32 cellular contexts compared by ENCODE assay signal in genomic region chr15:80788536-80788935, GRCh38. TPM values are rescaled to one million over a fixed set of nuclear protein-coding genes. Genes with fewer than 3 reads are reported as not detected.
DNase-seq lines count a peak whose midpoint lies in the region; ATAC-seq, FAIRE-seq and TF ChIP-seq lines count a peak whose summit lies in the region.
"Had no signal": no experiment of that assay in that cellular context is flagged by ENCODE, and none has a peak within 500 bp of the region (broad histone marks: within the 10 kb centered on the region; RNA-seq: fewer than 3 reads in every experiment).

No MANE protein-coding gene starts in this region.

- H3K27me3 ChIP-seq in dorsolateral prefrontal cortex (no peaks in the 10 kb centered on the region), osteoblast (ENCODE audit: insufficient read depth, low read length) (no peaks in the 10 kb centered on the region)
- H3K27me3 ChIP-seq: neural progenitor cell, right atrium auricular region, thyroid gland had no signal

- no peak overlapping the region for H3K9ac ChIP-seq in kidney (ENCODE audit: low read length in 2 of 2)
- H3K9ac ChIP-seq: neural progenitor cell, SK-N-SH had no signal

- intact Hi-C loops in dorsolateral prefrontal cortex (cut with DNase I), result loop anchor here in 1 of 2 donors (2.0 to 10.0 kb wide), 2 partner anchors 34 to 156 kb away; no protein-coding TSS in a partner anchor
- intact Hi-C loops in kidney (cut with DNase I), result loop anchor here (10.0 kb wide), 1 partner anchor 224 kb away; no protein-coding TSS in a partner anchor

- no peak for TF ChIP-seq CTCF in dorsolateral prefrontal cortex (IDR thresholded peaks at IDR 0.05 in 54 of 56, conservative IDR thresholded peaks at IDR 0.05 in 2 of 56; ENCODE audit: low read depth in 1 of 56, partially characterized antibody in 56 of 56)
- TF ChIP-seq CTCF in osteoblast (IDR thresholded peaks at IDR 0.05; ENCODE audit: extremely low read depth, low read depth, low read length), result no peak
- no peak for TF ChIP-seq CTCF in kidney (IDR thresholded peaks at IDR 0.05; ENCODE audit: borderline replicate concordance, extremely low read depth, insufficient read depth)

- H3K9me3 ChIP-seq in osteoblast (ENCODE audit: low read depth, low read length) (no peaks in the 10 kb centered on the region), kidney (ENCODE audit: control insufficient read depth in 1 of 2, low read length in 2 of 2) (no peaks in the 10 kb centered on the region)
- H3K9me3 ChIP-seq: adrenal gland, right atrium auricular region, SK-N-SH, spleen, thyroid gland had no signal

- H3K9me3 Mint-ChIP-seq in activated CD8-positive, alpha-beta T cell treated with anti-CD3 and anti-CD28 coated beads, Interleukin-2, amount 10 ng/mL, durations not matched to agents 7 days and 5 days (ENCODE audit: insufficient read depth), result no peaks in the 10 kb centered on the region
- H3K9me3 Mint-ChIP-seq: activated naive CD4-positive, alpha-beta T cell treated with anti-CD3 and anti-CD28 coated beads for 36 hours; activated T-helper 1 cell treated with anti-CD3 and anti-CD28 coated beads, Interleukin-12 subunit alpha, Interleukin-12 subunit beta, Interleukin-2, Interleukin-4 antibody, amounts not matched to agents 30 ng/mL and 10 ng/mL and 1 ng/mL, durations not matched to agents 14 hours and 24 hours and 36 hours; brain; neural progenitor cell; stimulated activated naive CD8-positive, alpha-beta T cell treated with anti-CD3 and anti-CD28 coated beads, Interleukin-15, amount 100 ng/mL, for 72 hours; T-helper 1 cell treated with Interleukin-12 subunit alpha and Interleukin-12 subunit beta and Interleukin-4 antibody, amounts not matched to agents 30 μg/mL and 1 μg/mL, for 36 hours had no signal

- no peak for FAIRE-seq in kidney (lab: Jason Lieb, UNC)

- ATAC-seq in activated CD8-positive, alpha-beta T cell treated with anti-CD3 and anti-CD28 coated beads, Interleukin-2, amount 10 ng/mL, durations not matched to agents 7 days and 5 days, result no peak
- no peak for ATAC-seq in HG02981 (IDR thresholded peaks at IDR 0.05; ENCODE audit: unreplicated experiment)
- ATAC-seq: left ventricle myocardium superior; PC-3; stimulated activated naive CD8-positive, alpha-beta T cell treated with anti-CD3 and anti-CD28 coated beads, Interleukin-15, amount 100 ng/mL, for 72 hours had no signal

- H3K4me3 ChIP-seq in dorsolateral prefrontal cortex (peak overlapping the region in 1 of 59 donors; percentile 22), osteoblast (ENCODE audit: insufficient read depth, low read length) (no peak overlapping the region), kidney (ENCODE audit: low read length in 2 of 2) (no peak overlapping the region)
- H3K4me3 ChIP-seq: adrenal gland, neural progenitor cell, right atrium auricular region, spleen, thyroid gland had no signal

- no peak overlapping the region for H3K27ac Mint-ChIP-seq in activated CD8-positive, alpha-beta T cell treated with anti-CD3 and anti-CD28 coated beads, Interleukin-2, amount 10 ng/mL, durations not matched to agents 7 days and 5 days
- H3K27ac Mint-ChIP-seq: activated naive CD4-positive, alpha-beta T cell treated with anti-CD3 and anti-CD28 coated beads for 36 hours; activated T-helper 1 cell treated with anti-CD3 and anti-CD28 coated beads, Interleukin-12 subunit alpha, Interleukin-12 subunit beta, Interleukin-2, Interleukin-4 antibody, amounts not matched to agents 30 ng/mL and 10 ng/mL and 1 ng/mL, durations not matched to agents 14 hours and 24 hours and 36 hours; brain; neural progenitor cell; stimulated activated naive CD8-positive, alpha-beta T cell treated with anti-CD3 and anti-CD28 coated beads, Interleukin-15, amount 100 ng/mL, for 72 hours; T-helper 1 cell treated with Interleukin-12 subunit alpha and Interleukin-12 subunit beta and Interleukin-4 antibody, amounts not matched to agents 30 μg/mL and 1 μg/mL, for 36 hours had no signal

- H3K36me3 Mint-ChIP-seq in activated CD8-positive, alpha-beta T cell treated with anti-CD3 and anti-CD28 coated beads, Interleukin-2, amount 10 ng/mL, durations not matched to agents 7 days and 5 days (ENCODE audit: low read depth), result no peaks in the 10 kb centered on the region
- H3K36me3 Mint-ChIP-seq: brain, neural progenitor cell had no signal

- no peak overlapping the region for H3K4me3 Mint-ChIP-seq in activated CD8-positive, alpha-beta T cell treated with anti-CD3 and anti-CD28 coated beads, Interleukin-2, amount 10 ng/mL, durations not matched to agents 7 days and 5 days
- H3K4me3 Mint-ChIP-seq: activated naive CD4-positive, alpha-beta T cell treated with anti-CD3 and anti-CD28 coated beads for 36 hours; activated T-helper 1 cell treated with anti-CD3 and anti-CD28 coated beads, Interleukin-12 subunit alpha, Interleukin-12 subunit beta, Interleukin-2, Interleukin-4 antibody, amounts not matched to agents 30 ng/mL and 10 ng/mL and 1 ng/mL, durations not matched to agents 14 hours and 24 hours and 36 hours; neural progenitor cell; stimulated activated naive CD8-positive, alpha-beta T cell treated with anti-CD3 and anti-CD28 coated beads, Interleukin-15, amount 100 ng/mL, for 72 hours; T-helper 1 cell treated with Interleukin-12 subunit alpha and Interleukin-12 subunit beta and Interleukin-4 antibody, amounts not matched to agents 30 μg/mL and 1 μg/mL, for 36 hours had no signal

- DNase-seq in EL (peak; percentile 12), NCI-H1694 treated with DMSO at 0.1 percent for 48 hours (lab: John Stamatoyannopoulos, UW) (peak; percentile 50), dorsolateral prefrontal cortex (peak in 3 of 10 donors; percentile 24 to 52 (median 49)), osteoblast (ENCODE audit: insufficient read length, low spot score, missing footprints) (peak; percentile 83), SKM-1 (lab: John Stamatoyannopoulos, UW; ENCODE audit: unreplicated experiment) (no peak), kidney (no peak)
- DNase-seq in activated CD8-positive, alpha-beta T cell treated with anti-CD3 and anti-CD28 coated beads, Interleukin-2, amount 10 ng/mL, durations not matched to agents 7 days and 5 days, result no peak
- DNase-seq: activated CD4-positive, alpha-beta T cell treated with anti-CD3 and anti-CD28 coated beads, Interleukin-2, amount 50 U/mL, for 48 hours; activated CD4-positive, CD25-positive, alpha-beta regulatory T cell treated with anti-CD3 and anti-CD28 coated beads, Interleukin-2, amount 50 U/mL, for 72 hours; activated naive CD4-positive, alpha-beta T cell treated with anti-CD3 and anti-CD28 coated beads for 36 hours; adrenal gland; COR-L47; effector CD8-positive, alpha-beta T cell; head of caudate nucleus; left ventricle myocardium superior; NCI-H1048; NCI-H2029; NCI-H2227 treated with DMSO at 0.1 percent for 48 hours; NCI-H526 treated with DMSO at 0.1 percent for 48 hours; NK-92 treated with Interleukin-12 subunit alpha and Interleukin-12 subunit beta, amount 100 ng/mL, for 24 hours; PC-3; SK-N-SH; spleen; stimulated activated CD8-positive, alpha-beta memory T cell treated with anti-CD3 and anti-CD28 coated beads, Interleukin-4, amount 100 ng/mL, for 48 hours; stimulated activated naive CD8-positive, alpha-beta T cell treated with anti-CD3 and anti-CD28 coated beads, Interleukin-15, amount 100 ng/mL, for 72 hours; thyroid gland had no signal

- H3K79me2 ChIP-seq in osteoblast (ENCODE audit: insufficient read depth, low read length), result peaks cover 8% of the 10 kb centered on the region

- peak overlapping the region in 30 of 59 donors; percentile 2 to 77 (median 54) for H3K27ac ChIP-seq in dorsolateral prefrontal cortex
- H3K27ac ChIP-seq in osteoblast (ENCODE audit: low read depth, low read length), result peak overlapping the region; percentile 71
- H3K27ac ChIP-seq in kidney (ENCODE audit: low read depth in 2 of 2, low read length in 2 of 2), result no peak overlapping the region
- H3K27ac ChIP-seq: adrenal gland, neural progenitor cell, right atrium auricular region, spleen, thyroid gland had no signal

- H3K4me1 ChIP-seq in osteoblast (ENCODE audit: insufficient read depth, low read length) (peaks cover 46% of the 10 kb centered on the region), kidney (ENCODE audit: control insufficient read depth in 1 of 2, insufficient read depth in 1 of 2, low read depth in 1 of 2, low read length in 2 of 2) (no peaks in the 10 kb centered on the region)
- H3K4me1 ChIP-seq: adrenal gland, neural progenitor cell, right atrium auricular region, spleen, thyroid gland had no signal

- H3K4me1 Mint-ChIP-seq in activated CD8-positive, alpha-beta T cell treated with anti-CD3 and anti-CD28 coated beads, Interleukin-2, amount 10 ng/mL, durations not matched to agents 7 days and 5 days (ENCODE audit: low read depth), result peaks cover 2% of the 10 kb centered on the region

- H3K27me3 Mint-ChIP-seq in activated CD8-positive, alpha-beta T cell treated with anti-CD3 and anti-CD28 coated beads, Interleukin-2, amount 10 ng/mL, durations not matched to agents 7 days and 5 days (ENCODE audit: low read depth), result peaks cover 17% of the 10 kb centered on the region

- H3K4me2 ChIP-seq in osteoblast (ENCODE audit: insufficient read depth, low read length), result peak overlapping the region; percentile 49
- H3K4me2 ChIP-seq: neural progenitor cell, SK-N-SH had no signal

- CTCF ChIA-PET in activated CD8-positive, alpha-beta T cell treated with anti-CD3 and anti-CD28 coated beads, Interleukin-2, amount 10 ng/mL, durations not matched to agents 7 days and 5 days (lab: Charles Lee), result interaction anchor here (2.0 to 3.3 kb wide), 2 partner anchors 9 to 12 kb away, joined by 6 to 30 read pairs; partner anchors contain the start of gene CEMIP

- H3K36me3 ChIP-seq in osteoblast (ENCODE audit: insufficient read depth, low read length) (peaks cover 95% of the 10 kb centered on the region), kidney (ENCODE audit: control insufficient read depth in 1 of 2, insufficient read depth in 2 of 2, low read length in 2 of 2) (no peaks in the 10 kb centered on the region)
- H3K36me3 ChIP-seq: adrenal gland, neural progenitor cell, right atrium auricular region, spleen, thyroid gland had no signal

- H4K20me1 ChIP-seq in osteoblast (ENCODE audit: insufficient read depth, low read length), result peaks cover 56% of the 10 kb centered on the region

- POLR2A ChIA-PET in activated CD8-positive, alpha-beta T cell treated with anti-CD3 and anti-CD28 coated beads, Interleukin-2, amount 10 ng/mL, durations not matched to agents 7 days and 5 days (lab: Charles Lee), result no interaction called here

- H2AFZ ChIP-seq in osteoblast (ENCODE audit: low read length), result no peak overlapping the region
- H2AFZ ChIP-seq: neural progenitor cell had no signal

RNA-seq across cellular contexts. Expression of gene CEMIP, which starts 9.4 kb away (rescaled TPM):
- total RNA-seq in dorsolateral prefrontal cortex (10 to 100 TPM in 87 of 120 experiments, 1 to 10 TPM in 33; 2.8 to 70.9 (median 12.4) TPM), osteoblast (579 and 687 TPM in 2 replicates), kidney (0.57 TPM)
- total RNA-seq in activated CD8-positive, alpha-beta T cell treated with anti-CD3 and anti-CD28 coated beads, Interleukin-2, amount 10 ng/mL, durations not matched to agents 7 days and 5 days, result not detected
- 0.11 TPM for polyA plus RNA-seq in kidney (ENCODE audit: insufficient read depth, low read depth, low replicate concordance)
- total RNA-seq: activated naive CD4-positive, alpha-beta T cell treated with anti-CD3 and anti-CD28 coated beads for 36 hours; left ventricle myocardium superior had no signal

Comparison
In these comparisons a context has a peak if more than half of its experiments do, and no peak if none do; other contexts are left out.
1. DNase-seq: peak in EL (single experiment), NCI-H1694 treated with DMSO at 0.1 percent for 48 hours (single experiment) and osteoblast (single experiment); none in activated CD8-positive, alpha-beta T cell treated with anti-CD3 and anti-CD28 coated beads, Interleukin-2, amount 10 ng/mL, durations not matched to agents 7 days and 5 days (single experiment), SKM-1 (single experiment) and kidney (single experiment).
2. H3K27ac ChIP-seq: peak in dorsolateral prefrontal cortex (30 of 59) and osteoblast (single experiment); none in kidney (0 of 2).